In the genomic region with DNA sequence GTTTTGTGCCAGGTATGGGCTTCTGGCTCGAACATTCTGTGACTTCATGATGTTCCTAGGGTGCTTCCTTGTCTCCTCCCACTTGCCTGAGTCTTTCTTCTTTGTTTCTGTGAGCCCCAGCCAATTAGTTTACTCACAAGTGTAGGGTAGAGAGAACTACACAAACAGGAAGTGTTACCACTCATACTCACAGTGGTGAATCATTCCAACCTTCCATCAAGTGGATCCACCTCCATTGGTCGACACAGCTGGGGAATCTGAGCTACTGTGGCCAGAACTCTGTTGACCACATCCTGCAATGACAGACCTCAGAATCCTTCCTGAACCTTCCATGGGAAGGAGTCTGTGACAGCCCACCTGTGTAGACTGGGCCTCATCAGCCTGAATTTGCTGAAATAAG, we compare ENCODE assay signal across 8 cellular contexts.
DNase-seq lines count a peak whose midpoint lies in the region; ATAC-seq and TF ChIP-seq lines count a peak whose summit lies in the region.

No MANE protein-coding gene starts in this region.

- no peaks in the 10 kb centered on the region for H3K9me3 Mint-ChIP-seq in CD8-positive, alpha-beta T cell

- no peaks in the 10 kb centered on the region for H3K27me3 Mint-ChIP-seq in CD8-positive, alpha-beta T cell (ENCODE audit: low read depth)

- no peak for TF ChIP-seq POLR2A in gastrocnemius medialis (IDR thresholded peaks at IDR 0.05)

- no peaks in the 10 kb centered on the region for H3K36me3 ChIP-seq in CD8-positive, alpha-beta T cell (ENCODE audit: insufficient read depth, low read length)
- H3K36me3 ChIP-seq in H7 (replicated peaks; ENCODE audit: control insufficient read depth, insufficient read depth, low read length) (no peaks in the 10 kb centered on the region), gastrocnemius medialis (no peaks in the 10 kb centered on the region)

- no peaks in the 10 kb centered on the region for H3K4me1 ChIP-seq in CD8-positive, alpha-beta T cell (ENCODE audit: insufficient read depth, low read length)
- peaks cover 7 to 11% of the 10 kb centered on the region in 2 donors for H3K4me1 ChIP-seq in gastrocnemius medialis

- intact Hi-C loops in CD8-positive, alpha-beta T cell (cut with DNase I, micrococcal nuclease): no loop called here
- intact Hi-C loops in gastrocnemius medialis (cut with DNase I; ENCODE audit: low total_unique reads): no loop called here

- H3K36me3 Mint-ChIP-seq in CD8-positive, alpha-beta T cell: no peaks in the 10 kb centered on the region

- no peaks in the 10 kb centered on the region for H3K9me3 ChIP-seq in CD8-positive, alpha-beta T cell (ENCODE audit: low read length)
- H3K9me3 ChIP-seq in gastrocnemius medialis: no peaks in the 10 kb centered on the region

- no peaks in the 10 kb centered on the region for H3K27me3 ChIP-seq in CD8-positive, alpha-beta T cell (ENCODE audit: insufficient read depth, low read length)
- no peaks in the 10 kb centered on the region for H3K27me3 ChIP-seq in H7 (ENCODE audit: control insufficient read depth, insufficient read depth, low read length)
- no peaks in the 10 kb centered on the region for H3K27me3 ChIP-seq in gastrocnemius medialis

- H3K4me3 ChIP-seq in CD8-positive, alpha-beta T cell (ENCODE audit: low read depth, low read length): no peak overlapping the region
- H3K4me3 ChIP-seq in H7 (ENCODE audit: insufficient read depth, low read depth, low read length) (no peak overlapping the region), gastrocnemius medialis (no peak overlapping the region)

- DNase-seq in GM04504 (ENCODE audit: low read depth) (peak; percentile 93), SW480 (ENCODE audit: low spot score) (peak; percentile 94), kidney tubule cell (ENCODE audit: low spot score) (peak; percentile 99), NCI-H345 (lab: John Stamatoyannopoulos, UW) (no peak), H7 (no peak), gastrocnemius medialis (no peak)
- DNase-seq in CD8-positive, alpha-beta T cell: no peak

- ATAC-seq in HG03039 (IDR thresholded peaks at IDR 0.05; ENCODE audit: unreplicated experiment): peak; percentile 56
- no peak for ATAC-seq in CD8-positive, alpha-beta T cell
- ATAC-seq in gastrocnemius medialis: no peak

- peaks cover 2% of the 10 kb centered on the region for H3K4me1 Mint-ChIP-seq in CD8-positive, alpha-beta T cell (ENCODE audit: low read depth)

- POLR2A ChIA-PET in CD8-positive, alpha-beta T cell (lab: Charles Lee): no interaction called here

- CTCF ChIA-PET in CD8-positive, alpha-beta T cell (lab: Charles Lee): no interaction called here

- H3K27ac Mint-ChIP-seq in CD8-positive, alpha-beta T cell: no peak overlapping the region

- TF ChIP-seq CTCF in CD8-positive, alpha-beta T cell (IDR thresholded peaks at IDR 0.05): no peak
- no peak for TF ChIP-seq CTCF in gastrocnemius medialis (IDR thresholded peaks at IDR 0.05 in 4 of 5, conservative IDR thresholded peaks at IDR 0.05 in 1 of 5)

- H3K4me3 Mint-ChIP-seq in CD8-positive, alpha-beta T cell: no peak overlapping the region

- no peak overlapping the region for H3K27ac ChIP-seq in CD8-positive, alpha-beta T cell (ENCODE audit: low read depth, low read length)
- no peak overlapping the region for H3K27ac ChIP-seq in gastrocnemius medialis

- in situ Hi-C loops in gastrocnemius medialis (cut with MboI; ENCODE audit: low sequenced_read_pairs in 4 of 4): no loop called here

Comparison
In these comparisons a context has a peak if more than half of its experiments do, and no peak if none do; other contexts are left out.
1. DNase-seq: peak in GM04504 (single experiment), SW480 (single experiment) and kidney tubule cell (single experiment); none in NCI-H345 (single experiment), CD8-positive, alpha-beta T cell (0 of 7), H7 (single experiment) and gastrocnemius medialis (0 of 2).